Comparison of ENCODE assay signal across 11 cellular contexts in genomic region chr12:26732010-26732908, GRCh38.
DNase-seq lines count a peak whose midpoint lies in the region; ATAC-seq and TF ChIP-seq lines count a peak whose summit lies in the region.
"Had no signal": no experiment of that assay in that cellular context is flagged by ENCODE, and none has a peak within 500 bp of the region (broad histone marks: within the 10 kb centered on the region; RNA-seq: fewer than 3 reads in every experiment).

No MANE protein-coding gene starts in this region.

- no peak overlapping the region for H3K4me2 ChIP-seq in PC-9
- H3K4me2 ChIP-seq: BLaER1, SK-N-SH, smooth muscle cell had no signal

- no peaks in the 10 kb centered on the region for H3K27me3 ChIP-seq in PC-9 (ENCODE audit: insufficient read depth, low read depth)
- H3K27me3 ChIP-seq: BLaER1 had no signal

- H3K27ac Mint-ChIP-seq in activated B cell treated with CpG ODN at 0.5 μM for 24 hours = peak overlapping the region; percentile 86

- ATAC-seq in GM21390 (IDR thresholded peaks at IDR 0.05; ENCODE audit: unreplicated experiment) = peak; percentile 64
- ATAC-seq in HG03342 (IDR thresholded peaks at IDR 0.05; ENCODE audit: unreplicated experiment) = peak; percentile 68
- peak; percentile 74 for ATAC-seq in activated B cell treated with CpG ODN at 0.5 μM for 24 hours (ENCODE audit: low read depth)
- ATAC-seq in activated T-cell treated with anti-CD3 and anti-CD28 coated beads, Interleukin-2, amount 50 U/mL, for 4 hours = no peak

- no peaks in the 10 kb centered on the region for H3K9me2 ChIP-seq in PC-9 (ENCODE audit: insufficient read depth)
- H3K9me2 ChIP-seq: SK-N-SH had no signal

- no peaks in the 10 kb centered on the region for H3K9me3 ChIP-seq in PC-9 (ENCODE audit: insufficient read depth, low read depth)
- H3K9me3 ChIP-seq: BLaER1, SK-N-SH had no signal

- no peaks in the 10 kb centered on the region for H3K79me2 ChIP-seq in PC-9 (ENCODE audit: low read depth)

- no peaks in the 10 kb centered on the region for H4K20me1 ChIP-seq in PC-9 (ENCODE audit: insufficient read depth)
- H4K20me1 ChIP-seq: BLaER1 had no signal

- H3K9me3 Mint-ChIP-seq in activated B cell treated with CpG ODN at 0.5 μM for 24 hours = no peaks in the 10 kb centered on the region
- no peaks in the 10 kb centered on the region for H3K9me3 Mint-ChIP-seq in activated T-cell treated with anti-CD3 and anti-CD28 coated beads, Interleukin-2, amount 50 U/mL, for 4 hours

- no peak overlapping the region for H3K27ac ChIP-seq in PC-9
- H3K27ac ChIP-seq: BLaER1 had no signal

- intact Hi-C loops in activated B cell treated with CpG ODN at 0.5 μM for 24 hours (cut with micrococcal nuclease) = loop anchor here (1.0 to 10.0 kb wide), 4 partner anchors 18 to 283 kb away; partner anchors contain the start of genes ITPR2 and TM7SF3
- intact Hi-C loops in PC-9 (cut with micrococcal nuclease; ENCODE audit: unreplicated experiment) = no loop called here

- peaks cover 71% of the 10 kb centered on the region for H3K4me1 Mint-ChIP-seq in activated B cell treated with CpG ODN at 0.5 μM for 24 hours
- H3K4me1 Mint-ChIP-seq in activated T-cell treated with anti-CD3 and anti-CD28 coated beads, Interleukin-2, amount 50 U/mL, for 4 hours (ENCODE audit: low read depth) = peaks cover 53% of the 10 kb centered on the region

- CTCF ChIA-PET in GM10248 (lab: Yijun Ruan, JAX) = interaction anchor here (0.8 to 4.7 kb wide), 5 partner anchors 12 to 153 kb away, joined by 3 to 17 read pairs (median 3); no protein-coding TSS in a partner anchor
- CTCF ChIA-PET in activated B cell treated with CpG ODN at 0.5 μM for 24 hours (lab: Charles Lee) = no interaction called here
- CTCF ChIA-PET in PC-9 (lab: Charles Lee) = no interaction called here

- TF ChIP-seq CTCF in GM10248 (IDR thresholded peaks at IDR 0.05; ENCODE audit: control extremely low read depth, extremely low read depth, low read depth, missing control alignments) = no peak
- TF ChIP-seq CTCF in activated B cell treated with CpG ODN at 0.5 μM for 24 hours (IDR thresholded peaks at IDR 0.05) = no peak
- no peak for TF ChIP-seq CTCF in PC-9 (conservative IDR thresholded peaks at IDR 0.05)

- H3K36me3 ChIP-seq in PC-9 (ENCODE audit: low read depth) = no peaks in the 10 kb centered on the region
- H3K36me3 ChIP-seq: BLaER1 had no signal

- no TSS peak for BruUV-seq in PC-9 (replicated peaks; lab: Mats Ljungman, UMichigan)

- POLR2A ChIA-PET in GM10248 (lab: Yijun Ruan, JAX) (interaction anchor here (1.3 kb wide), 2 partner anchors 18 to 19 kb away, joined by 3 to 4 read pairs; no protein-coding TSS in a partner anchor), activated B cell treated with CpG ODN at 0.5 μM for 24 hours (lab: Charles Lee) (interaction anchor here (0.5 to 1.0 kb wide), 4 partner anchors 14 to 279 kb away, joined by 3 to 6 read pairs (median 3); no protein-coding TSS in a partner anchor), PC-9 (lab: Charles Lee; ENCODE audit: unreplicated experiment) (no interaction called here)

- H3K4me3 Mint-ChIP-seq in activated B cell treated with CpG ODN at 0.5 μM for 24 hours = peak overlapping the region; percentile 52
- H3K4me3 Mint-ChIP-seq in activated T-cell treated with anti-CD3 and anti-CD28 coated beads, Interleukin-2, amount 50 U/mL, for 4 hours = no peak overlapping the region

- no peak overlapping the region for H3K4me3 ChIP-seq in PC-9
- H3K4me3 ChIP-seq: BLaER1, smooth muscle cell had no signal

- no peaks in the 10 kb centered on the region for H3K4me1 ChIP-seq in PC-9 (replicated peaks; ENCODE audit: insufficient read depth)
- H3K4me1 ChIP-seq: BLaER1 had no signal

- peaks cover 4% of the 10 kb centered on the region for H3K36me3 Mint-ChIP-seq in activated B cell treated with CpG ODN at 0.5 μM for 24 hours (ENCODE audit: low read depth)
- peaks cover 6% of the 10 kb centered on the region for H3K36me3 Mint-ChIP-seq in activated T-cell treated with anti-CD3 and anti-CD28 coated beads, Interleukin-2, amount 50 U/mL, for 4 hours (ENCODE audit: insufficient read depth)

- no peak overlapping the region for H2AFZ ChIP-seq in PC-9

- H3K27me3 Mint-ChIP-seq in activated B cell treated with CpG ODN at 0.5 μM for 24 hours = no peaks in the 10 kb centered on the region
- H3K27me3 Mint-ChIP-seq in activated T-cell treated with anti-CD3 and anti-CD28 coated beads, Interleukin-2, amount 50 U/mL, for 4 hours (ENCODE audit: low read depth) = no peaks in the 10 kb centered on the region

- no peaks in the 10 kb centered on the region for H3F3A ChIP-seq in PC-9 (ENCODE audit: insufficient read depth, low read depth)

- DNase-seq in GM10248 (ENCODE audit: extremely low spot score) (peak; percentile 29), activated B cell treated with CpG ODN at 0.5 μM for 24 hours (no peak), GM19238 (ENCODE audit: insufficient read length, low spot score) (no peak), PC-9 (no peak), activated gamma-delta T cell treated with Interleukin-2 at 50 U/mL for 16 hours (no peak)
- no peak for DNase-seq in activated T-cell treated with anti-CD3 and anti-CD28 coated beads, Interleukin-2, amount 50 U/mL, for 4 hours
- DNase-seq: SK-N-SH had no signal

Comparison
In these comparisons a context has a peak if more than half of its experiments do, and no peak if none do; other contexts are left out.
1. ATAC-seq: peak in GM21390 (single experiment), HG03342 (single experiment) and activated B cell treated with CpG ODN at 0.5 μM for 24 hours (single experiment); none in activated T-cell treated with anti-CD3 and anti-CD28 coated beads, Interleukin-2, amount 50 U/mL, for 4 hours (0 of 2).